1 cellular context compared by ENCODE assay signal in the genomic region with DNA sequence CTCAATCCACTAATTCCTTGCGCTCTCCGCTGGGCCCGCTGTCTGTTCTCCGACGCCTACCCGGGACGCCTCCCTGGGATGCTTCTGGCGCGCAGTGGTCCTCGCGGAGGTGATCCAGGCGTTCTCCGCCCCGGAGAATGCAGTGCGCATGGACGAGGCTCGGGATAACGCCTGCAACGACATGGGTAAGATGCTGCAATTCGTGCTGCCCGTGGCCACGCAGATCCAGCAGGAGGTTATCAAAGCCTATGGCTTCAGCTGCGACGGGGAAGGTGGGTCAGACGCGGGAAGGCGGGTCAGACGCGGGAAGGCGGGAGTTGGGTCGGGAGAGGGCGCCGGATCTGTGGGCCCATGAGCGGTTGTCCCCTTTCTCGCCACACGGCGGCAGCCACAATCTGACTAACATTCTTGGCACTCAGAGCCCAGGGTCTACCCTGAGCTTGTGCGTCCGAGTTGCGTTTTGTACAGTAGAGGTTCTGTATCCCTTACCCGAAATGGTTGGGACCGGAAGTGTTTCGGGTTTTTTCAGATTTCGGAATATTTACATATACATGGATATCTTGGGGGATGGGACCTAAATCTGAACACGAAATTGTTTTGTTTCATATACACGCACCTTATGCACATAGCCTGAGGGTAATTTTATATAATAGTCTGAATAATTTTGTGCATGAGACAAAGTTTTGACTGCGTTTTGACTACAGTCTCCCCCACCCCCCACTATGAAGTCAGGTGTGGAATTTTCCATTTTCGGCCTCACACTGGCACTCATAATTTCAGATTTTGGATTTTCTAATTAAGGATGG.
TF ChIP-seq lines count a peak whose summit lies in the region.

No MANE protein-coding gene starts in this region.

TF ChIP-seq in HepG2, 621 proteins besides CTCF, POLR2A, EP300 and RAD21 (continued from another document and continues in another):
- TF ChIP-seq ARHGAP35 (CRISPR knock-in tag; IDR thresholded peaks at IDR 0.05; ENCODE audit: borderline replicate concordance) (peak; percentile 33; the same call in 1 of the 2 replicates), NFIB (CRISPR knock-in tag; IDR thresholded peaks at IDR 0.05; ENCODE audit: borderline replicate concordance) (peak; percentile 59; the same call in 1 of the 2 replicates), ZNF501 (CRISPR knock-in tag; IDR thresholded peaks at IDR 0.05) (peak; percentile 84), ZSCAN21 (CRISPR knock-in tag; IDR thresholded peaks at IDR 0.05; ENCODE audit: borderline replicate concordance) (peak; percentile 92), ELF4 (CRISPR knock-in tag; IDR thresholded peaks at IDR 0.05; ENCODE audit: borderline replicate concordance) (no peak; the same call in 1 of the 2 replicates), KMT2B (CRISPR knock-in tag; IDR thresholded peaks at IDR 0.05) (no peak), CEBPB (IDR thresholded peaks at IDR 0.05; ENCODE audit: borderline replicate concordance, low read depth, low read length) (no peak), SUZ12 (IDR thresholded peaks at IDR 0.05; ENCODE audit: low read depth, low read length) (no peak), ZNF317 (CRISPR knock-in tag; IDR thresholded peaks at IDR 0.05) (no peak; the same call in 1 of the 2 replicates), SNAI1 (CRISPR knock-in tag; IDR thresholded peaks at IDR 0.05; ENCODE audit: borderline replicate concordance) (no peak), TCF7L2 (IDR thresholded peaks at IDR 0.05; ENCODE audit: low read depth, low read length) (no peak), RBM39 (IDR thresholded peaks at IDR 0.05; ENCODE audit: low read depth, low read length, poor library complexity, severe bottlenecking) (peak; percentile 51), FLYWCH1 (CRISPR knock-in tag; IDR thresholded peaks at IDR 0.05) (no peak), TGIF2 (CRISPR knock-in tag; IDR thresholded peaks at IDR 0.05) (peak; percentile 28; the same call in 1 of the 2 replicates), ZNF792 (CRISPR knock-in tag; IDR thresholded peaks at IDR 0.05) (peak; percentile 15; the same call in 1 of the 2 replicates), ZSCAN20 (CRISPR knock-in tag; IDR thresholded peaks at IDR 0.05; ENCODE audit: borderline replicate concordance) (0 out of 2 replicates have a peak, but pooled peaks have one; percentile 57), KDM5A (IDR thresholded peaks at IDR 0.05; ENCODE audit: borderline replicate concordance, low read length) (no peak; the same call in 1 of the 2 replicates), JUND (CRISPR knock-in tag; IDR thresholded peaks at IDR 0.05) (no peak), ZNF772 (CRISPR knock-in tag; IDR thresholded peaks at IDR 0.05) (peak; percentile 74; the same call in 1 of the 2 replicates), ZNF761 (CRISPR knock-in tag; conservative IDR thresholded peaks at IDR 0.05) (no peak), ZSCAN9 (CRISPR knock-in tag; IDR thresholded peaks at IDR 0.05; ENCODE audit: borderline replicate concordance) (peak; percentile 51; the same call in 1 of the 2 replicates), CREB1 (IDR thresholded peaks at IDR 0.05) (no peak), CREB1 (CRISPR knock-in tag; IDR thresholded peaks at IDR 0.05) (no peak), ERF (CRISPR knock-in tag; IDR thresholded peaks at IDR 0.05) (peak; percentile 58), PHF20 (CRISPR knock-in tag; IDR thresholded peaks at IDR 0.05) (no peak), ZFP36L1 (CRISPR knock-in tag; IDR thresholded peaks at IDR 0.05) (no peak), YY1 (IDR thresholded peaks at IDR 0.05; ENCODE audit: insufficient read depth, insufficient replicate concordance, low read depth, low read length) (peak; percentile 74), ZNF430 (CRISPR knock-in tag; IDR thresholded peaks at IDR 0.05) (no peak; the same call in 1 of the 2 replicates), ZBTB8A (CRISPR knock-in tag; IDR thresholded peaks at IDR 0.05; ENCODE audit: borderline replicate concordance, low read depth) (no peak), ZNF674 (CRISPR knock-in tag; IDR thresholded peaks at IDR 0.05; ENCODE audit: low read depth) (0 out of 2 replicates have a peak, but pooled peaks have one; percentile 43)
- TF ChIP-seq, protein P1, sequence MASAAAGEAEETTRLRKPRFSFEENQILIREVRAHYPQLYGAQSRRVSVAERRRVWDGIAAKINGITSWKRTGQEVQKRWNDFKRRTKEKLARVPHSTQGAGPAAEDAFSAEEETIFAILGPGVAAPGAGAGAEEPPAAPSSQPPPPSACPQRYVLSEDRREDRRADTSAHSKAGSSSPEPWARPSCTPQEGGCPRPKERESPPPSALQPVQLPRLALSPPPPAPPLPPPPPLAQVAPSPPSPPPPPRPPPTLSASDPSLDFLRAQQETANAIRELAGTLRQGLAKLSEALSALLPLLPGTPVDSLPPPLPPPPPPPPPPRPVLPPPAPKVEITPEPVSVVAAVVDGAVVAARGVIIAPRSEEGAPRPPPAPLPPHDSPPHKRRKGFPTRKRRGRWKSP (CRISPR knock-in tag; IDR thresholded peaks at IDR 0.05) = no peak
- TF ChIP-seq, protein P2, sequence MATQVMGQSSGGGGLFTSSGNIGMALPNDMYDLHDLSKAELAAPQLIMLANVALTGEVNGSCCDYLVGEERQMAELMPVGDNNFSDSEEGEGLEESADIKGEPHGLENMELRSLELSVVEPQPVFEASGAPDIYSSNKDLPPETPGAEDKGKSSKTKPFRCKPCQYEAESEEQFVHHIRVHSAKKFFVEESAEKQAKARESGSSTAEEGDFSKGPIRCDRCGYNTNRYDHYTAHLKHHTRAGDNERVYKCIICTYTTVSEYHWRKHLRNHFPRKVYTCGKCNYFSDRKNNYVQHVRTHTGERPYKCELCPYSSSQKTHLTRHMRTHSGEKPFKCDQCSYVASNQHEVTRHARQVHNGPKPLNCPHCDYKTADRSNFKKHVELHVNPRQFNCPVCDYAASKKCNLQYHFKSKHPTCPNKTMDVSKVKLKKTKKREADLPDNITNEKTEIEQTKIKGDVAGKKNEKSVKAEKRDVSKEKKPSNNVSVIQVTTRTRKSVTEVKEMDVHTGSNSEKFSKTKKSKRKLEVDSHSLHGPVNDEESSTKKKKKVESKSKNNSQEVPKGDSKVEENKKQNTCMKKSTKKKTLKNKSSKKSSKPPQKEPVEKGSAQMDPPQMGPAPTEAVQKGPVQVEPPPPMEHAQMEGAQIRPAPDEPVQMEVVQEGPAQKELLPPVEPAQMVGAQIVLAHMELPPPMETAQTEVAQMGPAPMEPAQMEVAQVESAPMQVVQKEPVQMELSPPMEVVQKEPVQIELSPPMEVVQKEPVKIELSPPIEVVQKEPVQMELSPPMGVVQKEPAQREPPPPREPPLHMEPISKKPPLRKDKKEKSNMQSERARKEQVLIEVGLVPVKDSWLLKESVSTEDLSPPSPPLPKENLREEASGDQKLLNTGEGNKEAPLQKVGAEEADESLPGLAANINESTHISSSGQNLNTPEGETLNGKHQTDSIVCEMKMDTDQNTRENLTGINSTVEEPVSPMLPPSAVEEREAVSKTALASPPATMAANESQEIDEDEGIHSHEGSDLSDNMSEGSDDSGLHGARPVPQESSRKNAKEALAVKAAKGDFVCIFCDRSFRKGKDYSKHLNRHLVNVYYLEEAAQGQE (IDR thresholded peaks at IDR 0.05; ENCODE audit: borderline replicate concordance in 1 of 2, low read depth in 1 of 2, low read length in 2 of 2) = no peak
- TF ChIP-seq, protein P3, sequence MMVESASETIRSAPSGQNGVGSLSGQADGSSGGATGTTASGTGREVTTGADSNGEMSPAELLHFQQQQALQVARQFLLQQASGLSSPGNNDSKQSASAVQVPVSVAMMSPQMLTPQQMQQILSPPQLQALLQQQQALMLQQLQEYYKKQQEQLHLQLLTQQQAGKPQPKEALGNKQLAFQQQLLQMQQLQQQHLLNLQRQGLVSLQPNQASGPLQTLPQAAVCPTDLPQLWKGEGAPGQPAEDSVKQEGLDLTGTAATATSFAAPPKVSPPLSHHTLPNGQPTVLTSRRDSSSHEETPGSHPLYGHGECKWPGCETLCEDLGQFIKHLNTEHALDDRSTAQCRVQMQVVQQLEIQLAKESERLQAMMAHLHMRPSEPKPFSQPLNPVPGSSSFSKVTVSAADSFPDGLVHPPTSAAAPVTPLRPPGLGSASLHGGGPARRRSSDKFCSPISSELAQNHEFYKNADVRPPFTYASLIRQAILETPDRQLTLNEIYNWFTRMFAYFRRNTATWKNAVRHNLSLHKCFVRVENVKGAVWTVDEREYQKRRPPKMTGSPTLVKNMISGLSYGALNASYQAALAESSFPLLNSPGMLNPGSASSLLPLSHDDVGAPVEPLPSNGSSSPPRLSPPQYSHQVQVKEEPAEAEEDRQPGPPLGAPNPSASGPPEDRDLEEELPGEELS (CRISPR knock-in tag; IDR thresholded peaks at IDR 0.05) = peak; percentile 60; the same call in 1 of the 2 replicates
- TF ChIP-seq, protein P4, sequence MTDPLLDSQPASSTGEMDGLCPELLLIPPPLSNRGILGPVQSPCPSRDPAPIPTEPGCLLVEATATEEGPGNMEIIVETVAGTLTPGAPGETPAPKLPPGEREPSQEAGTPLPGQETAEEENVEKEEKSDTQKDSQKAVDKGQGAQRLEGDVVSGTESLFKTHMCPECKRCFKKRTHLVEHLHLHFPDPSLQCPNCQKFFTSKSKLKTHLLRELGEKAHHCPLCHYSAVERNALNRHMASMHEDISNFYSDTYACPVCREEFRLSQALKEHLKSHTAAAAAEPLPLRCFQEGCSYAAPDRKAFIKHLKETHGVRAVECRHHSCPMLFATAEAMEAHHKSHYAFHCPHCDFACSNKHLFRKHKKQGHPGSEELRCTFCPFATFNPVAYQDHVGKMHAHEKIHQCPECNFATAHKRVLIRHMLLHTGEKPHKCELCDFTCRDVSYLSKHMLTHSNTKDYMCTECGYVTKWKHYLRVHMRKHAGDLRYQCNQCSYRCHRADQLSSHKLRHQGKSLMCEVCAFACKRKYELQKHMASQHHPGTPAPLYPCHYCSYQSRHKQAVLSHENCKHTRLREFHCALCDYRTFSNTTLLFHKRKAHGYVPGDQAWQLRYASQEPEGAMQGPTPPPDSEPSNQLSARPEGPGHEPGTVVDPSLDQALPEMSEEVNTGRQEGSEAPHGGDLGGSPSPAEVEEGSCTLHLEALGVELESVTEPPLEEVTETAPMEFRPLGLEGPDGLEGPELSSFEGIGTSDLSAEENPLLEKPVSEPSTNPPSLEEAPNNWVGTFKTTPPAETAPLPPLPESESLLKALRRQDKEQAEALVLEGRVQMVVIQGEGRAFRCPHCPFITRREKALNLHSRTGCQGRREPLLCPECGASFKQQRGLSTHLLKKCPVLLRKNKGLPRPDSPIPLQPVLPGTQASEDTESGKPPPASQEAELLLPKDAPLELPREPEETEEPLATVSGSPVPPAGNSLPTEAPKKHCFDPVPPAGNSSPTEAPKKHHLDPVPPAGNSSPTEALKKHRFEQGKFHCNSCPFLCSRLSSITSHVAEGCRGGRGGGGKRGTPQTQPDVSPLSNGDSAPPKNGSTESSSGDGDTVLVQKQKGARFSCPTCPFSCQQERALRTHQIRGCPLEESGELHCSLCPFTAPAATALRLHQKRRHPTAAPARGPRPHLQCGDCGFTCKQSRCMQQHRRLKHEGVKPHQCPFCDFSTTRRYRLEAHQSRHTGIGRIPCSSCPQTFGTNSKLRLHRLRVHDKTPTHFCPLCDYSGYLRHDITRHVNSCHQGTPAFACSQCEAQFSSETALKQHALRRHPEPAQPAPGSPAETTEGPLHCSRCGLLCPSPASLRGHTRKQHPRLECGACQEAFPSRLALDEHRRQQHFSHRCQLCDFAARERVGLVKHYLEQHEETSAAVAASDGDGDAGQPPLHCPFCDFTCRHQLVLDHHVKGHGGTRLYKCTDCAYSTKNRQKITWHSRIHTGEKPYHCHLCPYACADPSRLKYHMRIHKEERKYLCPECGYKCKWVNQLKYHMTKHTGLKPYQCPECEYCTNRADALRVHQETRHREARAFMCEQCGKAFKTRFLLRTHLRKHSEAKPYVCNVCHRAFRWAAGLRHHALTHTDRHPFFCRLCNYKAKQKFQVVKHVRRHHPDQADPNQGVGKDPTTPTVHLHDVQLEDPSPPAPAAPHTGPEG (CRISPR knock-in tag; IDR thresholded peaks at IDR 0.05) = peak; percentile 74; the same call in 1 of the 2 replicates
- TF ChIP-seq, protein P5, sequence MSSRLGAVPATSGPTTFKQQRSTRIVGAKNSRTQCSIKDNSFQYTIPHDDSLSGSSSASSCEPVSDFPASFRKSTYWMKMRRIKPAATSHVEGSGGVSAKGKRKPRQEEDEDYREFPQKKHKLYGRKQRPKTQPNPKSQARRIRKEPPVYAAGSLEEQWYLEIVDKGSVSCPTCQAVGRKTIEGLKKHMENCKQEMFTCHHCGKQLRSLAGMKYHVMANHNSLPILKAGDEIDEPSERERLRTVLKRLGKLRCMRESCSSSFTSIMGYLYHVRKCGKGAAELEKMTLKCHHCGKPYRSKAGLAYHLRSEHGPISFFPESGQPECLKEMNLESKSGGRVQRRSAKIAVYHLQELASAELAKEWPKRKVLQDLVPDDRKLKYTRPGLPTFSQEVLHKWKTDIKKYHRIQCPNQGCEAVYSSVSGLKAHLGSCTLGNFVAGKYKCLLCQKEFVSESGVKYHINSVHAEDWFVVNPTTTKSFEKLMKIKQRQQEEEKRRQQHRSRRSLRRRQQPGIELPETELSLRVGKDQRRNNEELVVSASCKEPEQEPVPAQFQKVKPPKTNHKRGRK (CRISPR knock-in tag; IDR thresholded peaks at IDR 0.05) = no peak
- TF ChIP-seq, protein P6, sequence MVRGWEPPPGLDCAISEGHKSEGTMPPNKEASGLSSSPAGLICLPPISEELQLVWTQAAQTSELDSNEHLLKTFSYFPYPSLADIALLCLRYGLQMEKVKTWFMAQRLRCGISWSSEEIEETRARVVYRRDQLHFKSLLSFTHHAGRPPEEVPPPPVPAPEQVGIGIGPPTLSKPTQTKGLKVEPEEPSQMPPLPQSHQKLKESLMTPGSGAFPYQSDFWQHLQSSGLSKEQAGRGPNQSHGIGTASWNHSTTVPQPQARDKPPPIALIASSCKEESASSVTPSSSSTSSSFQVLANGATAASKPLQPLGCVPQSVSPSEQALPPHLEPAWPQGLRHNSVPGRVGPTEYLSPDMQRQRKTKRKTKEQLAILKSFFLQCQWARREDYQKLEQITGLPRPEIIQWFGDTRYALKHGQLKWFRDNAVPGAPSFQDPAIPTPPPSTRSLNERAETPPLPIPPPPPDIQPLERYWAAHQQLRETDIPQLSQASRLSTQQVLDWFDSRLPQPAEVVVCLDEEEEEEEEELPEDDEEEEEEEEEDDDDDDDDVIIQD (CRISPR knock-in tag; IDR thresholded peaks at IDR 0.05; ENCODE audit: low read depth) = 0 out of 2 replicates have a peak, but pooled peaks have one; percentile 18
- TF ChIP-seq, protein P7, sequence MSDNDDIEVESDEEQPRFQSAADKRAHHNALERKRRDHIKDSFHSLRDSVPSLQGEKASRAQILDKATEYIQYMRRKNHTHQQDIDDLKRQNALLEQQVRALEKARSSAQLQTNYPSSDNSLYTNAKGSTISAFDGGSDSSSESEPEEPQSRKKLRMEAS (IDR thresholded peaks at IDR 0.05) = peak; percentile 41; the same call in 1 of the 2 replicates
- TF ChIP-seq, protein P8, sequence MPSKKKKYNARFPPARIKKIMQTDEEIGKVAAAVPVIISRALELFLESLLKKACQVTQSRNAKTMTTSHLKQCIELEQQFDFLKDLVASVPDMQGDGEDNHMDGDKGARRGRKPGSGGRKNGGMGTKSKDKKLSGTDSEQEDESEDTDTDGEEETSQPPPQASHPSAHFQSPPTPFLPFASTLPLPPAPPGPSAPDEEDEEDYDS (CRISPR knock-in tag; IDR thresholded peaks at IDR 0.05) = peak; percentile 48; the same call in 1 of the 2 replicates
- TF ChIP-seq, protein P9, sequence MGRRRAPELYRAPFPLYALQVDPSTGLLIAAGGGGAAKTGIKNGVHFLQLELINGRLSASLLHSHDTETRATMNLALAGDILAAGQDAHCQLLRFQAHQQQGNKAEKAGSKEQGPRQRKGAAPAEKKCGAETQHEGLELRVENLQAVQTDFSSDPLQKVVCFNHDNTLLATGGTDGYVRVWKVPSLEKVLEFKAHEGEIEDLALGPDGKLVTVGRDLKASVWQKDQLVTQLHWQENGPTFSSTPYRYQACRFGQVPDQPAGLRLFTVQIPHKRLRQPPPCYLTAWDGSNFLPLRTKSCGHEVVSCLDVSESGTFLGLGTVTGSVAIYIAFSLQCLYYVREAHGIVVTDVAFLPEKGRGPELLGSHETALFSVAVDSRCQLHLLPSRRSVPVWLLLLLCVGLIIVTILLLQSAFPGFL (CRISPR knock-in tag; IDR thresholded peaks at IDR 0.05) = no peak
